21 cellular contexts compared by ENCODE assay signal in genomic region chr3:19254189-19254588, GRCh38.
A peak's percentile ranks its signal among the peaks of the same experiment; 100 is the strongest.
DNase-seq lines count a peak whose midpoint lies in the region; ATAC-seq and TF ChIP-seq lines count a peak whose summit lies in the region.
"Had no signal": no experiment of that assay in that cellular context is flagged by ENCODE, and none has a peak within 500 bp of the region (broad histone marks: within the 10 kb centered on the region; RNA-seq: fewer than 3 reads in every experiment).

No MANE protein-coding gene starts in this region.

- peaks cover 8 to 19% (median 15%) of the 10 kb centered on the region in 10 experiments; a peak in 19 of 20 replicates for H3K4me1 ChIP-seq in BLaER1 treated with 17β-estradiol and CSF1 and Interleukin-3, amounts not matched to agents 10 nM and 100 nM
- H3K4me1 ChIP-seq: A549 had no signal

- H3K27ac ChIP-seq in BLaER1 treated with 17β-estradiol and CSF1 and Interleukin-3, amounts not matched to agents 10 nM and 100 nM: no peak overlapping the region
- H3K27ac ChIP-seq: A549 had no signal

- H3K27me3 Mint-ChIP-seq in naive B cell: no peaks in the 10 kb centered on the region

- peaks cover 0 to 9% (median 5%) of the 10 kb centered on the region in 11 experiments; a peak in 4 of 22 replicates for H3K9me3 ChIP-seq in BLaER1 treated with 17β-estradiol and CSF1 and Interleukin-3, amounts not matched to agents 10 nM and 100 nM (replicated peaks in 1 of 11)
- H3K9me3 ChIP-seq: A549, SK-N-SH had no signal

- H3K36me3 Mint-ChIP-seq in naive B cell: peaks cover 0 to 9% of the 10 kb centered on the region in 2 donors
- H3K36me3 Mint-ChIP-seq: CD8-positive, alpha-beta T cell; T-cell had no signal

- peak overlapping the region in 10 of 11 experiments; percentile 19 to 48 (median 38); a peak in 15 of 22 replicates for H3K4me2 ChIP-seq in BLaER1 treated with 17β-estradiol and CSF1 and Interleukin-3, amounts not matched to agents 10 nM and 100 nM
- H3K4me2 ChIP-seq: A549, SK-N-SH had no signal

- H3K4me3 ChIP-seq in BLaER1 treated with 17β-estradiol and CSF1 and Interleukin-3, amounts not matched to agents 10 nM and 100 nM: no peak overlapping the region
- no peak overlapping the region for H3K4me3 ChIP-seq in Jurkat, Clone E6-1 (ENCODE audit: low read length)
- no peak overlapping the region for H3K4me3 ChIP-seq in NB4 (ENCODE audit: low read depth, low read length)
- H3K4me3 ChIP-seq: A549, K562 had no signal

- H4K20me1 ChIP-seq in BLaER1 treated with 17β-estradiol and CSF1 and Interleukin-3, amounts not matched to agents 10 nM and 100 nM: no peaks in the 10 kb centered on the region

- DNase-seq in Jurkat, Clone E6-1 (ENCODE audit: low read depth, low spot score): peak; percentile 74
- DNase-seq in NB4 (ENCODE audit: low read depth) (peak; percentile 7), naive B cell (no peak), AG08396 (ENCODE audit: low spot score) (no peak)
- no peak for DNase-seq in activated CD4-positive, alpha-beta T cell treated with anti-CD3 and anti-CD28 coated beads, Interleukin-2, amount 50 U/mL, for 48 hours
- DNase-seq: C1 segment of cervical spinal cord; Calu3; CD8-positive, alpha-beta T cell; GF-D8; H7; NCI-H1092; NCI-H1436; NCI-H187 treated with DMSO at 0.1 percent for 48 hours; SIG-M5; SK-N-SH; T-cell had no signal

- peaks cover 9 to 11% (median 11%) of the 10 kb centered on the region in 3 donors for H3K4me1 Mint-ChIP-seq in naive B cell

- peak overlapping the region in 3 of 8 donors; percentile 30 to 32 (median 32) for H3K4me3 Mint-ChIP-seq in naive B cell
- H3K4me3 Mint-ChIP-seq: CD8-positive, alpha-beta T cell; T-cell had no signal

- H3K27ac Mint-ChIP-seq in naive B cell: peak overlapping the region in 5 of 6 donors; percentile 18 to 66 (median 39)
- H3K27ac Mint-ChIP-seq: CD8-positive, alpha-beta T cell; T-cell had no signal

- no peak overlapping the region for H3K9ac ChIP-seq in BLaER1 treated with 17β-estradiol and CSF1 and Interleukin-3, amounts not matched to agents 10 nM and 100 nM
- H3K9ac ChIP-seq: SK-N-SH had no signal

- no peak for TF ChIP-seq POLR2A in NB4 (IDR thresholded peaks at IDR 0.05; ENCODE audit: extremely low read depth, insufficient read length)

- peak in 1 of 2 donors; percentile 61 for ATAC-seq in naive B cell (ENCODE audit: low read depth in 2 of 2)
- ATAC-seq in GM19452 (IDR thresholded peaks at IDR 0.05; ENCODE audit: unreplicated experiment): no peak
- ATAC-seq: A549; CD8-positive, alpha-beta T cell; K562; Panc1; T-cell had no signal

- H3K36me3 ChIP-seq in BLaER1 treated with 17β-estradiol and CSF1 and Interleukin-3, amounts not matched to agents 10 nM and 100 nM: no peaks in the 10 kb centered on the region

- H3K9me3 Mint-ChIP-seq in naive B cell: peaks cover 0 to 19% (median 3%) of the 10 kb centered on the region in 7 donors

- no peak for TF ChIP-seq CTCF in NB4 (IDR thresholded peaks at IDR 0.05; ENCODE audit: low read depth, low read length)

- no peaks in the 10 kb centered on the region for H3K27me3 ChIP-seq in BLaER1 treated with 17β-estradiol and CSF1 and Interleukin-3, amounts not matched to agents 10 nM and 100 nM

Comparison
In these comparisons a context has a peak if more than half of its experiments do, and no peak if none do; other contexts are left out.
1. DNase-seq: peak in Jurkat, Clone E6-1 (single experiment) and NB4 (single experiment); none in naive B cell (single experiment), AG08396 (single experiment) and activated CD4-positive, alpha-beta T cell treated with anti-CD3 and anti-CD28 coated beads, Interleukin-2, amount 50 U/mL, for 48 hours (0 of 2).